Comparison of ENCODE assay signal across 17 cellular contexts in genomic region chr10:116170815-116171250, GRCh38.
DNase-seq lines count a peak whose midpoint lies in the region; ATAC-seq and TF ChIP-seq lines count a peak whose summit lies in the region.
"Had no signal": no experiment of that assay in that cellular context is flagged by ENCODE, and none has a peak within 500 bp of the region (broad histone marks: within the 10 kb centered on the region; RNA-seq: fewer than 3 reads in every experiment).

No MANE protein-coding gene starts in this region.

- no peaks in the 10 kb centered on the region for H3K27me3 Mint-ChIP-seq in activated T-helper 2 cell treated with anti-CD3 and anti-CD28 coated beads, Interferon-gamma antibody, Interleukin-2, Interleukin-4, amounts not matched to agents 10 μg/mL and 5 μg/mL and 100 μg/mL, durations not matched to agents 14 hours and 24 hours and 36 hours (ENCODE audit: low read depth)
- H3K27me3 Mint-ChIP-seq: activated naive CD8-positive, alpha-beta T cell had no signal

- no peaks in the 10 kb centered on the region for H3K9me2 ChIP-seq in neural cell (ENCODE audit: insufficient read depth, low read length)

- TF ChIP-seq EP300 in neural cell (conservative IDR thresholded peaks at IDR 0.05; ENCODE audit: poor library complexity, severe bottlenecking) = peak; percentile 19

- H3K36me3 Mint-ChIP-seq in stimulated activated effector memory CD8-positive, alpha-beta T cell treated with anti-CD3 and anti-CD28 coated beads, Interleukin-12 subunit alpha, Interleukin-12 subunit beta, amount 100 ng/mL, for 72 hours = no peaks in the 10 kb centered on the region
- no peaks in the 10 kb centered on the region for H3K36me3 Mint-ChIP-seq in activated T-helper 2 cell treated with anti-CD3 and anti-CD28 coated beads, Interferon-gamma antibody, Interleukin-2, Interleukin-4, amounts not matched to agents 10 μg/mL and 5 μg/mL and 100 μg/mL, durations not matched to agents 14 hours and 24 hours and 36 hours (ENCODE audit: low read depth)
- H3K36me3 Mint-ChIP-seq: activated naive CD8-positive, alpha-beta T cell had no signal

- TF ChIP-seq CTCF in astrocyte of the spinal cord (IDR thresholded peaks at IDR 0.05; ENCODE audit: low read depth, low read length) = no peak
- TF ChIP-seq CTCF in neural cell (IDR thresholded peaks at IDR 0.05; ENCODE audit: poor library complexity, severe bottlenecking) = no peak

- in situ Hi-C loops in astrocyte of the spinal cord (cut with HindIII; ENCODE audit: low sequenced_read_pairs) = no loop called here

- peaks cover 23% of the 10 kb centered on the region for H3K4me1 ChIP-seq in HUES48 (ENCODE audit: control insufficient read depth, insufficient read depth, low read length)
- H3K4me1 ChIP-seq: colonic mucosa, esophagus squamous epithelium had no signal

- H3K9me3 Mint-ChIP-seq in stimulated activated effector memory CD8-positive, alpha-beta T cell treated with anti-CD3 and anti-CD28 coated beads, Interleukin-12 subunit alpha, Interleukin-12 subunit beta, amount 100 ng/mL, for 72 hours = peaks cover 13% of the 10 kb centered on the region
- peaks cover 4% of the 10 kb centered on the region for H3K9me3 Mint-ChIP-seq in activated T-helper 2 cell treated with anti-CD3 and anti-CD28 coated beads, Interferon-gamma antibody, Interleukin-2, Interleukin-4, amounts not matched to agents 10 μg/mL and 5 μg/mL and 100 μg/mL, durations not matched to agents 14 hours and 24 hours and 36 hours

- H3K79me2 ChIP-seq in neural cell (replicated peaks; ENCODE audit: insufficient read depth, low read length) = no peaks in the 10 kb centered on the region

- H3K9me3 ChIP-seq in HUES48 (ENCODE audit: control insufficient read depth, insufficient read depth, low read length) (no peaks in the 10 kb centered on the region), neural cell (ENCODE audit: low read length) (no peaks in the 10 kb centered on the region)
- H3K9me3 ChIP-seq: colonic mucosa, esophagus squamous epithelium had no signal

- peak; percentile 70 for DNase-seq in DMS 273 (lab: John Stamatoyannopoulos, UW; ENCODE audit: unreplicated experiment)
- DNase-seq in astrocyte of the spinal cord (ENCODE audit: low read depth, low spot score) = peak; percentile 24
- DNase-seq in stimulated activated effector memory CD8-positive, alpha-beta T cell treated with anti-CD3 and anti-CD28 coated beads, Interleukin-12 subunit alpha, Interleukin-12 subunit beta, amount 100 ng/mL, for 72 hours (ENCODE audit: low spot score in 2 of 2) = no peak
- DNase-seq in activated T-helper 2 cell treated with anti-CD3 and anti-CD28 coated beads, Interferon-gamma antibody, Interleukin-2, Interleukin-4, amounts not matched to agents 10 μg/mL and 5 μg/mL and 100 μg/mL, durations not matched to agents 14 hours and 24 hours and 36 hours (ENCODE audit: low spot score) = no peak
- DNase-seq in stimulated activated CD8-positive, alpha-beta memory T cell treated with anti-CD3 and anti-CD28 coated beads, Interleukin-4, amount 100 ng/mL, for 48 hours = no peak
- DNase-seq in inferior parietal cortex (ENCODE audit: extremely low spot score) = no peak
- DNase-seq: activated CD8-positive, alpha-beta memory T cell treated with anti-CD3 and anti-CD28 coated beads, Interleukin-2, amount 50 U/mL, for 4 hours; colonic mucosa; esophagus squamous epithelium; KG1; NCI-H2029; substantia nigra had no signal

- H2AFZ ChIP-seq in neural cell (ENCODE audit: low read depth, low read length) = no peak overlapping the region

- H3K27ac ChIP-seq in HUES48 (ENCODE audit: low read depth, low read length) (peak overlapping the region; percentile 66), neural cell (ENCODE audit: low read length) (no peak overlapping the region)
- H3K27ac ChIP-seq: colonic mucosa, esophagus squamous epithelium, SK-N-MC had no signal

- H3K4me3 ChIP-seq in HUES48 (ENCODE audit: low read depth, low read length) (no peak overlapping the region), astrocyte of the spinal cord (ENCODE audit: low read depth, low read length) (no peak overlapping the region), neural cell (ENCODE audit: low read length) (peak overlapping the region; percentile 12)
- H3K4me3 ChIP-seq: colonic mucosa, esophagus squamous epithelium, SK-N-MC had no signal

- H3K4me1 Mint-ChIP-seq in stimulated activated effector memory CD8-positive, alpha-beta T cell treated with anti-CD3 and anti-CD28 coated beads, Interleukin-12 subunit alpha, Interleukin-12 subunit beta, amount 100 ng/mL, for 72 hours = no peaks in the 10 kb centered on the region
- H3K4me1 Mint-ChIP-seq in activated T-helper 2 cell treated with anti-CD3 and anti-CD28 coated beads, Interferon-gamma antibody, Interleukin-2, Interleukin-4, amounts not matched to agents 10 μg/mL and 5 μg/mL and 100 μg/mL, durations not matched to agents 14 hours and 24 hours and 36 hours (ENCODE audit: low read depth) = no peaks in the 10 kb centered on the region

- no peak overlapping the region for H3K9ac ChIP-seq in HUES48 (ENCODE audit: low read depth, low read length)
- no peak overlapping the region for H3K9ac ChIP-seq in neural cell (ENCODE audit: low read length)

- H3K27ac Mint-ChIP-seq in stimulated activated effector memory CD8-positive, alpha-beta T cell treated with anti-CD3 and anti-CD28 coated beads, Interleukin-12 subunit alpha, Interleukin-12 subunit beta, amount 100 ng/mL, for 72 hours = no peak overlapping the region
- no peak overlapping the region for H3K27ac Mint-ChIP-seq in activated T-helper 2 cell treated with anti-CD3 and anti-CD28 coated beads, Interferon-gamma antibody, Interleukin-2, Interleukin-4, amounts not matched to agents 10 μg/mL and 5 μg/mL and 100 μg/mL, durations not matched to agents 14 hours and 24 hours and 36 hours
- H3K27ac Mint-ChIP-seq: activated naive CD8-positive, alpha-beta T cell had no signal

- no peaks in the 10 kb centered on the region for H3K27me3 ChIP-seq in HUES48 (ENCODE audit: control insufficient read depth, insufficient read depth, low read length)
- no peaks in the 10 kb centered on the region for H3K27me3 ChIP-seq in neural cell (ENCODE audit: insufficient read depth, low read depth, low read length)
- H3K27me3 ChIP-seq: colonic mucosa, esophagus squamous epithelium had no signal

- intact Hi-C loops in activated T-helper 2 cell treated with anti-CD3 and anti-CD28 coated beads, Interferon-gamma antibody, Interleukin-2, Interleukin-4, amounts not matched to agents 10 μg/mL and 5 μg/mL and 100 μg/mL, durations not matched to agents 14 hours and 24 hours and 36 hours (cut with micrococcal nuclease) = no loop called here

- no peaks in the 10 kb centered on the region for H3F3A ChIP-seq in neural cell (ENCODE audit: insufficient read depth, low read length, poor library complexity, severe bottlenecking)

- H4K20me1 ChIP-seq in neural cell (ENCODE audit: insufficient read depth) = no peaks in the 10 kb centered on the region

- H3K36me3 ChIP-seq in HUES48 (ENCODE audit: control insufficient read depth, insufficient read depth, low read length) = no peaks in the 10 kb centered on the region
- no peaks in the 10 kb centered on the region for H3K36me3 ChIP-seq in neural cell (ENCODE audit: insufficient read depth, low read length)
- H3K36me3 ChIP-seq: colonic mucosa, esophagus squamous epithelium had no signal

- ATAC-seq in stimulated activated effector memory CD8-positive, alpha-beta T cell treated with anti-CD3 and anti-CD28 coated beads, Interleukin-12 subunit alpha, Interleukin-12 subunit beta, amount 100 ng/mL, for 72 hours = no peak
- ATAC-seq: sciatic nerve had no signal

- no peak overlapping the region for H3K4me2 ChIP-seq in neural cell (ENCODE audit: low read length)

- no peak for TF ChIP-seq RAD21 in neural cell (conservative IDR thresholded peaks at IDR 0.05)

- no peak overlapping the region for H3K4me3 Mint-ChIP-seq in stimulated activated effector memory CD8-positive, alpha-beta T cell treated with anti-CD3 and anti-CD28 coated beads, Interleukin-12 subunit alpha, Interleukin-12 subunit beta, amount 100 ng/mL, for 72 hours
- H3K4me3 Mint-ChIP-seq in activated T-helper 2 cell treated with anti-CD3 and anti-CD28 coated beads, Interferon-gamma antibody, Interleukin-2, Interleukin-4, amounts not matched to agents 10 μg/mL and 5 μg/mL and 100 μg/mL, durations not matched to agents 14 hours and 24 hours and 36 hours (ENCODE audit: low read depth) = no peak overlapping the region
- H3K4me3 Mint-ChIP-seq: activated naive CD8-positive, alpha-beta T cell had no signal

TF ChIP-seq in neural cell, 6 proteins besides CTCF, POLR2A, EP300 and RAD21:
- TF ChIP-seq EZH2 (IDR thresholded peaks at IDR 0.05; ENCODE audit: borderline replicate concordance, insufficient read depth, low read length, poor library complexity, severe bottlenecking) (no peak), SMC3 (conservative IDR thresholded peaks at IDR 0.05; ENCODE audit: poor library complexity) (no peak), REST (IDR thresholded peaks at IDR 0.05; ENCODE audit: borderline replicate concordance) (peak; percentile 90), MXI1 (conservative IDR thresholded peaks at IDR 0.05; ENCODE audit: poor library complexity, severe bottlenecking) (no peak), POLR2AphosphoS5 (IDR thresholded peaks at IDR 0.05) (peak; percentile 46), TAF1 (IDR thresholded peaks at IDR 0.05; ENCODE audit: low read depth) (no peak)

Comparison
In these comparisons a context has a peak if more than half of its experiments do, and no peak if none do; other contexts are left out.
1. DNase-seq: peak in DMS 273 (single experiment) and astrocyte of the spinal cord (single experiment); none in stimulated activated effector memory CD8-positive, alpha-beta T cell treated with anti-CD3 and anti-CD28 coated beads, Interleukin-12 subunit alpha, Interleukin-12 subunit beta, amount 100 ng/mL, for 72 hours (0 of 2), activated T-helper 2 cell treated with anti-CD3 and anti-CD28 coated beads, Interferon-gamma antibody, Interleukin-2, Interleukin-4, amounts not matched to agents 10 μg/mL and 5 μg/mL and 100 μg/mL, durations not matched to agents 14 hours and 24 hours and 36 hours (single experiment), stimulated activated CD8-positive, alpha-beta memory T cell treated with anti-CD3 and anti-CD28 coated beads, Interleukin-4, amount 100 ng/mL, for 48 hours (single experiment) and inferior parietal cortex (single experiment).